Comparison of ENCODE assay signal across 8 cellular contexts in genomic region chr12:111598637-111599458, GRCh38. TPM values are rescaled to one million over a fixed set of nuclear protein-coding genes. Genes with fewer than 3 reads are reported as not detected.
DNase-seq lines count a peak whose midpoint lies in the region; ATAC-seq, FAIRE-seq and TF ChIP-seq lines count a peak whose summit lies in the region.

Gene ATXN2, minus strand, starts transcription at chr12:111599315. Its CDS starts 281 bp downstream, at chr12:111599034.

- H3K4me3 Mint-ChIP-seq in activated naive CD8-positive, alpha-beta T cell treated with anti-CD3 and anti-CD28 coated beads, Interleukin-2, amount 50 U/mL, for 24 hours, result peak within 1 kb of the TSS; percentile 91

- FAIRE-seq in urothelium cell line (lab: Jason Lieb, UNC), result no peak

- H3K27me3 ChIP-seq in RWPE2 (ENCODE audit: insufficient read depth, poor library complexity, severe bottlenecking) (no peaks in the 10 kb centered on the region), heart right ventricle (no peaks in the 10 kb centered on the region)

- H3K4me3 ChIP-seq in RWPE2 (ENCODE audit: severe bottlenecking), result peak within 1 kb of the TSS; percentile 97
- peak within 1 kb of the TSS; percentile 78 to 97 (median 92) for H3K4me3 ChIP-seq in heart right ventricle

- peaks cover 41% of the 10 kb centered on the region for H3K4me1 Mint-ChIP-seq in activated naive CD8-positive, alpha-beta T cell treated with anti-CD3 and anti-CD28 coated beads, Interleukin-2, amount 50 U/mL, for 24 hours

- no peaks in the 10 kb centered on the region for H3K9me3 Mint-ChIP-seq in activated naive CD8-positive, alpha-beta T cell treated with anti-CD3 and anti-CD28 coated beads, Interleukin-2, amount 50 U/mL, for 24 hours

- TF ChIP-seq CTCF in RWPE2 (IDR thresholded peaks at IDR 0.05; ENCODE audit: poor library complexity, severe bottlenecking) (no peak), heart right ventricle (IDR thresholded peaks at IDR 0.05) (no peak)

- peak; percentile 25 for ATAC-seq in GM21367 (IDR thresholded peaks at IDR 0.05; ENCODE audit: unreplicated experiment)
- peak; percentile 2; the same call in 2 of the 3 replicates for ATAC-seq in RWPE2 (ENCODE audit: low read depth)
- ATAC-seq in activated naive CD8-positive, alpha-beta T cell treated with anti-CD3 and anti-CD28 coated beads, Interleukin-2, amount 50 U/mL, for 24 hours, result peak; percentile 48
- peak in 7 of 8 donors; percentile 11 to 75 (median 46) for ATAC-seq in heart right ventricle

- H3K36me3 ChIP-seq in RWPE2 (ENCODE audit: low read depth) (peaks cover 7% of the 10 kb centered on the region), heart right ventricle (no peaks in the 10 kb centered on the region)

- H3K9me3 ChIP-seq in RWPE2 (ENCODE audit: severe bottlenecking), result no peaks in the 10 kb centered on the region
- H3K9me3 ChIP-seq in heart right ventricle, result no peaks in the 10 kb centered on the region

- peaks cover 5% of the 10 kb centered on the region for H3K36me3 Mint-ChIP-seq in activated naive CD8-positive, alpha-beta T cell treated with anti-CD3 and anti-CD28 coated beads, Interleukin-2, amount 50 U/mL, for 24 hours (ENCODE audit: low read depth)

- peak within 1 kb of the TSS; percentile 93 for H3K27ac Mint-ChIP-seq in activated naive CD8-positive, alpha-beta T cell treated with anti-CD3 and anti-CD28 coated beads, Interleukin-2, amount 50 U/mL, for 24 hours

- H3K4me1 ChIP-seq in RWPE2 (ENCODE audit: insufficient read depth, poor library complexity, severe bottlenecking), result peaks cover 23% of the 10 kb centered on the region
- peaks cover 4 to 44% (median 40%) of the 10 kb centered on the region in 9 donors for H3K4me1 ChIP-seq in heart right ventricle

- peak; percentile 53 for DNase-seq in COLO829 (ENCODE audit: low spot score)
- peak in 43 of 76 experiments; percentile 30 to 85 (median 65) for DNase-seq in HUDEP-2 (lab: John Stamatoyannopoulos, UW; ENCODE audit: unreplicated experiment in 76 of 76)
- DNase-seq in RWPE2 (ENCODE audit: low spot score), result no peak
- peak; percentile 71 for DNase-seq in activated naive CD8-positive, alpha-beta T cell treated with anti-CD3 and anti-CD28 coated beads, Interleukin-2, amount 50 U/mL, for 24 hours
- peak; percentile 68 to 73 for DNase-seq in heart right ventricle
- DNase-seq in posterior vena cava (ENCODE audit: low spot score), result peak; percentile 90
- DNase-seq in urothelium cell line (ENCODE audit: low spot score), result peak; percentile 84

- intact Hi-C loops in heart right ventricle (cut with DNase I), result loop anchor here in 2 of 10 donors (5.0 kb wide), 2 partner anchors 37 to 38 kb away; no protein-coding TSS in a partner anchor
- intact Hi-C loops in posterior vena cava (cut with DNase I), result no loop called here

- 1% methylated on average over 85 to 120 of the region's 120 CpGs for WGBS in heart right ventricle, 2 donors

- no peaks in the 10 kb centered on the region for H3K27me3 Mint-ChIP-seq in activated naive CD8-positive, alpha-beta T cell treated with anti-CD3 and anti-CD28 coated beads, Interleukin-2, amount 50 U/mL, for 24 hours

- H3K27ac ChIP-seq in RWPE2 (ENCODE audit: poor library complexity, severe bottlenecking) (peak within 1 kb of the TSS; percentile 87), heart right ventricle (peak within 1 kb of the TSS; percentile 93 to 100 (median 99))

RNA-seq across cellular contexts. Expression of gene ATXN2, which starts in this region (rescaled TPM):
- total RNA-seq in heart right ventricle, result 10 to 100 TPM; 47.9 to 69.9 (median 55.2) TPM
- 10 to 100 TPM; 18.8 to 49.4 TPM for polyA plus RNA-seq in heart right ventricle
- 10 to 100 TPM; 57.8 to 64.4 TPM for total RNA-seq in posterior vena cava
